In genomic region chr16:58734459-58734787, GRCh38 we compare ENCODE assay signal across 8 cellular contexts. TPM values are rescaled to one million over a fixed set of nuclear protein-coding genes. Genes with fewer than 3 reads are reported as not detected.
DNase-seq lines count a peak whose midpoint lies in the region; ATAC-seq and TF ChIP-seq lines count a peak whose summit lies in the region.

No MANE protein-coding gene starts in this region.

- intact Hi-C loops in activated CD4-positive, alpha-beta T cell treated with anti-CD3 and anti-CD28 coated beads, Interleukin-2, amount 10 ng/mL, durations not matched to agents 24 days and 14 days (cut with micrococcal nuclease) = loop anchor here (1.0 to 10.0 kb wide), 5 partner anchors 22 to 1430 kb away; partner anchors contain the start of genes CFAP20 and SLC38A7
- intact Hi-C loops in testis (cut with DNase I; ENCODE audit: low total_unique reads) = no loop called here

- H3K4me1 Mint-ChIP-seq in activated CD4-positive, alpha-beta T cell treated with anti-CD3 and anti-CD28 coated beads, Interleukin-2, amount 10 ng/mL, durations not matched to agents 24 days and 14 days = peaks cover 16% of the 10 kb centered on the region
- H3K4me1 Mint-ChIP-seq in activated naive CD8-positive, alpha-beta T cell treated with anti-CD3 and anti-CD28 coated beads, Interleukin-2, amount 10 ng/mL, durations not matched to agents 7 days and 5 days = peaks cover 22% of the 10 kb centered on the region

- peaks cover 4% of the 10 kb centered on the region for H3K4me1 ChIP-seq in testis

- H3K27me3 ChIP-seq in kidney epithelial cell (ENCODE audit: control insufficient read depth, insufficient read depth, low read length) (no peaks in the 10 kb centered on the region), testis (no peaks in the 10 kb centered on the region)

- peak overlapping the region; percentile 44 to 76 for H3K27ac ChIP-seq in testis

- POLR2A ChIA-PET in activated naive CD8-positive, alpha-beta T cell treated with anti-CD3 and anti-CD28 coated beads, Interleukin-2, amount 10 ng/mL, durations not matched to agents 7 days and 5 days (lab: Charles Lee) = interaction anchor here (0.7 to 1.2 kb wide), 2 partner anchors 17 to 22 kb away, joined by 4 read pairs; no protein-coding TSS in a partner anchor

- 14 to 25% methylated on average over 8 of the region's 8 CpGs for WGBS in testis, 2 donors

- peak overlapping the region; percentile 74 for H3K4me3 ChIP-seq in kidney epithelial cell (ENCODE audit: low read depth, low read length)
- H3K4me3 ChIP-seq in testis = peak overlapping the region; percentile 84 to 93

- DNase-seq in activated CD4-positive, alpha-beta T cell treated with anti-CD3 and anti-CD28 coated beads, Interleukin-2, amount 10 ng/mL, durations not matched to agents 24 days and 14 days = no peak
- DNase-seq in activated CD4-positive, alpha-beta T cell treated with anti-CD3 and anti-CD28 coated beads for 4 hours = no peak
- no peak for DNase-seq in activated naive CD8-positive, alpha-beta T cell treated with anti-CD3 and anti-CD28 coated beads, Interleukin-2, amount 10 ng/mL, durations not matched to agents 7 days and 5 days
- no peak for DNase-seq in kidney epithelial cell (ENCODE audit: low read depth)
- DNase-seq in testis = no peak
- no peak for DNase-seq in NCI-H2171 (lab: John Stamatoyannopoulos, UW)
- no peak for DNase-seq in NCI-H2029 treated with DMSO at 0.1 percent for 48 hours (lab: John Stamatoyannopoulos, UW)

- H3K27ac Mint-ChIP-seq in activated CD4-positive, alpha-beta T cell treated with anti-CD3 and anti-CD28 coated beads, Interleukin-2, amount 10 ng/mL, durations not matched to agents 24 days and 14 days = peak overlapping the region; percentile 98
- H3K27ac Mint-ChIP-seq in activated naive CD8-positive, alpha-beta T cell treated with anti-CD3 and anti-CD28 coated beads, Interleukin-2, amount 10 ng/mL, durations not matched to agents 7 days and 5 days = peak overlapping the region; percentile 98

- no peaks in the 10 kb centered on the region for H3K9me3 ChIP-seq in testis

- ATAC-seq in activated naive CD8-positive, alpha-beta T cell treated with anti-CD3 and anti-CD28 coated beads, Interleukin-2, amount 10 ng/mL, durations not matched to agents 7 days and 5 days (ENCODE audit: low read depth) = no peak
- no peak for ATAC-seq in esophagus mucosa

- peak overlapping the region; percentile 93 for H3K4me3 Mint-ChIP-seq in activated CD4-positive, alpha-beta T cell treated with anti-CD3 and anti-CD28 coated beads, Interleukin-2, amount 10 ng/mL, durations not matched to agents 24 days and 14 days
- H3K4me3 Mint-ChIP-seq in activated naive CD8-positive, alpha-beta T cell treated with anti-CD3 and anti-CD28 coated beads, Interleukin-2, amount 10 ng/mL, durations not matched to agents 7 days and 5 days = peak overlapping the region; percentile 99

- peaks cover 3% of the 10 kb centered on the region for H3K27me3 Mint-ChIP-seq in activated CD4-positive, alpha-beta T cell treated with anti-CD3 and anti-CD28 coated beads, Interleukin-2, amount 10 ng/mL, durations not matched to agents 24 days and 14 days
- peaks cover 6% of the 10 kb centered on the region for H3K27me3 Mint-ChIP-seq in activated naive CD8-positive, alpha-beta T cell treated with anti-CD3 and anti-CD28 coated beads, Interleukin-2, amount 10 ng/mL, durations not matched to agents 7 days and 5 days

- no peaks in the 10 kb centered on the region for H3K9me3 Mint-ChIP-seq in activated CD4-positive, alpha-beta T cell treated with anti-CD3 and anti-CD28 coated beads, Interleukin-2, amount 10 ng/mL, durations not matched to agents 24 days and 14 days
- no peaks in the 10 kb centered on the region for H3K9me3 Mint-ChIP-seq in activated naive CD8-positive, alpha-beta T cell treated with anti-CD3 and anti-CD28 coated beads, Interleukin-2, amount 10 ng/mL, durations not matched to agents 7 days and 5 days

- TF ChIP-seq POLR2A in testis (IDR thresholded peaks at IDR 0.05) = no peak

- no peaks in the 10 kb centered on the region for H3K36me3 ChIP-seq in kidney epithelial cell (ENCODE audit: control insufficient read depth, insufficient read depth, low read length)
- no peaks in the 10 kb centered on the region for H3K36me3 ChIP-seq in testis (ENCODE audit: low read depth, missing control alignments)

- TF ChIP-seq CTCF in kidney epithelial cell (IDR thresholded peaks at IDR 0.05; ENCODE audit: insufficient read depth, low read length, poor library complexity, severe bottlenecking) = no peak
- no peak for TF ChIP-seq CTCF in testis (IDR thresholded peaks at IDR 0.05)

- H3K36me3 Mint-ChIP-seq in activated CD4-positive, alpha-beta T cell treated with anti-CD3 and anti-CD28 coated beads, Interleukin-2, amount 10 ng/mL, durations not matched to agents 24 days and 14 days (ENCODE audit: low read depth) = peaks cover 10% of the 10 kb centered on the region
- H3K36me3 Mint-ChIP-seq in activated naive CD8-positive, alpha-beta T cell treated with anti-CD3 and anti-CD28 coated beads, Interleukin-2, amount 10 ng/mL, durations not matched to agents 7 days and 5 days = peaks cover 5% of the 10 kb centered on the region

RNA-seq across cellular contexts. Expression of gene GOT2, which starts 0.3 kb away (rescaled TPM):
- 141 and 144 TPM in 2 replicates for total RNA-seq in activated CD4-positive, alpha-beta T cell treated with anti-CD3 and anti-CD28 coated beads, Interleukin-2, amount 10 ng/mL, durations not matched to agents 24 days and 14 days
- 10 to 100 TPM; 62.7 to 68.5 TPM for total RNA-seq in activated naive CD8-positive, alpha-beta T cell treated with anti-CD3 and anti-CD28 coated beads, Interleukin-2, amount 10 ng/mL, durations not matched to agents 7 days and 5 days
- 114 and 116 TPM in 2 replicates for total RNA-seq in kidney epithelial cell
- total RNA-seq in testis = 100 to 1,000 TPM; 108 to 138 TPM
- polyA plus RNA-seq in testis (ENCODE audit: insufficient read depth, low read depth, low replicate concordance) = 81.0 TPM
- total RNA-seq in esophagus mucosa = 98.2 TPM

RNA-seq across cellular contexts. Expression of gene SLC38A7, which starts 49.9 kb away (rescaled TPM):
- 7.8 and 10.8 TPM in 2 replicates for total RNA-seq in activated CD4-positive, alpha-beta T cell treated with anti-CD3 and anti-CD28 coated beads, Interleukin-2, amount 10 ng/mL, durations not matched to agents 24 days and 14 days
- total RNA-seq in activated naive CD8-positive, alpha-beta T cell treated with anti-CD3 and anti-CD28 coated beads, Interleukin-2, amount 10 ng/mL, durations not matched to agents 7 days and 5 days = 10 to 100 TPM; 10.8 to 11.8 TPM
- total RNA-seq in kidney epithelial cell (38.0 and 42.6 TPM in 2 replicates), testis (10 to 100 TPM; 37.4 to 76.4 TPM), esophagus mucosa (7.5 TPM)
- polyA plus RNA-seq in testis (ENCODE audit: insufficient read depth, low read depth, low replicate concordance) = 66.6 TPM
